ENCODE assay signal across 8 cellular contexts in the genomic region with DNA sequence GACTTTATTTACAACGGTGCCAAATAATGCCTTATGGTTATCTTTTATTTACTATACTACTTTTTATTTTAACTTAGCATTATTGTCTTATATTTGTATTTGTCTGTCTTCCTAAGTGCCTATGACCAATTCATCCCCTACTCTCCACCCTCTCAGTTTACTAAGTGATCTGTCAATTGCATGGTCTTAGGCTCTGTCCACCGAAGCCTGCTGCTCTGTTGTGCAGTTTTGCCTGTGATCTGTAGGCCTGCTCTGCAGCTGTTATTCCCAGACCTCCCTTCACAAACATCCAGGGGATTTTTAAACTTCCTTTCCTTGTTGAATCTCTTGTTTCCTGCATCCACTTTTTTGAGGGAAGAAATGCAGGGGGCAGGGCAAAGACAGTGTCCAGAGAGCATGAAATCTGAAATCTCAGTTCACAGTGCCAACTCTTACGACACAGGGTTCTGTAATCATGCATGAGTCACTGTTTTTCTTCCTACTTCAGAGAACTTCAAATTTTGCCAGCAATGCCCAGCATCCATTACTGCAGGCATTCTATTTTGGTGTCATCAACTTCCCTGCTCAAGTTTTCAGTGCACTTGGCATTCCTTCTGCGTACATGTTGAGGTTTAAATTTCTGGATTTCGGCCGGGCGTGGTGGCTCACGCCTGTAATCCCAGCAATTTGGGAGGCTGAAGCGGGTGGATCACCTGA. TPM values are rescaled to one million over a fixed set of nuclear protein-coding genes. Genes with fewer than 3 reads are reported as not detected.
DNase-seq lines count a peak whose midpoint lies in the region; ATAC-seq and TF ChIP-seq lines count a peak whose summit lies in the region.

No MANE protein-coding gene starts in this region.

- peaks cover 93% of the 10 kb centered on the region for H3K4me1 ChIP-seq in CD4-positive, alpha-beta memory T cell (ENCODE audit: insufficient read depth, low read length)
- H3K4me1 ChIP-seq in Panc1 (ENCODE audit: control insufficient read depth, insufficient read depth, low read length), result peaks cover 14% of the 10 kb centered on the region
- peaks cover 43 to 70% (median 58%) of the 10 kb centered on the region in 4 donors for H3K4me1 ChIP-seq in esophagus muscularis mucosa

- no peaks in the 10 kb centered on the region for H3K9me3 Mint-ChIP-seq in CD4-positive, alpha-beta memory T cell

- peaks cover 60 to 93% (median 76%) of the 10 kb centered on the region in 4 donors for H3K4me1 Mint-ChIP-seq in CD4-positive, alpha-beta memory T cell

- no peak overlapping the region for H3K4me3 ChIP-seq in CD4-positive, alpha-beta memory T cell (ENCODE audit: low read length in 2 of 2)
- H3K4me3 ChIP-seq in Panc1 (ENCODE audit: low read depth in 2 of 2, low read length in 2 of 2) (no peak overlapping the region), esophagus muscularis mucosa (no peak overlapping the region)

- H3K27me3 Mint-ChIP-seq in CD4-positive, alpha-beta memory T cell, result no peaks in the 10 kb centered on the region

- no peaks in the 10 kb centered on the region for H3K27me3 ChIP-seq in CD4-positive, alpha-beta memory T cell (ENCODE audit: insufficient read depth, low read length)
- no peaks in the 10 kb centered on the region for H3K27me3 ChIP-seq in Panc1 (ENCODE audit: control insufficient read depth, insufficient read depth, low read length)
- H3K27me3 ChIP-seq in esophagus muscularis mucosa, result no peaks in the 10 kb centered on the region

- no peaks in the 10 kb centered on the region for H3K9me3 ChIP-seq in CD4-positive, alpha-beta memory T cell (ENCODE audit: control insufficient read depth in 1 of 2, low read length in 2 of 2)
- H3K9me3 ChIP-seq in Panc1 (ENCODE audit: control insufficient read depth, insufficient read depth, low read depth, low read length) (no peaks in the 10 kb centered on the region), esophagus muscularis mucosa (no peaks in the 10 kb centered on the region)

- in situ Hi-C loops in Panc1 (cut with HindIII; ENCODE audit: low pct_unique_long_range_greater_than_20kb, low sequenced_read_pairs), result no loop called here

- H3K36me3 ChIP-seq in CD4-positive, alpha-beta memory T cell (ENCODE audit: insufficient read depth, low read length), result peaks cover 28% of the 10 kb centered on the region
- no peaks in the 10 kb centered on the region for H3K36me3 ChIP-seq in Panc1 (ENCODE audit: control insufficient read depth, insufficient read depth, low read length)
- H3K36me3 ChIP-seq in esophagus muscularis mucosa, result peaks cover 1 to 8% (median 6%) of the 10 kb centered on the region in 4 donors

- CTCF ChIA-PET in CD4-positive, alpha-beta memory T cell (lab: Charles Lee; ENCODE audit: partially characterized antibody), result no interaction called here
- CTCF ChIA-PET in Panc1 (lab: Charles Lee), result no interaction called here

- peak overlapping the region; percentile 43 to 91 (median 87) for H3K27ac Mint-ChIP-seq in CD4-positive, alpha-beta memory T cell

- no TSS peak for BruUV-seq in Panc1 (replicated peaks; lab: Mats Ljungman, UMichigan)

- H3K36me3 Mint-ChIP-seq in CD4-positive, alpha-beta memory T cell, result peaks cover 80 to 81% of the 10 kb centered on the region in 2 donors

- no peak for DNase-seq in CD4-positive, alpha-beta memory T cell
- DNase-seq in Panc1 (ENCODE audit: low read depth, low spot score) (peak; percentile 59), esophagus muscularis mucosa (ENCODE audit: extremely low spot score) (peak; percentile 95), omental fat pad (ENCODE audit: low spot score) (peak; percentile 38), SK-N-DZ (ENCODE audit: low spot score) (no peak), D341Med (ENCODE audit: low spot score) (no peak), NCI-H1436 (lab: John Stamatoyannopoulos, UW) (no peak)

- intact Hi-C loops in CD4-positive, alpha-beta memory T cell (cut with micrococcal nuclease), result no loop called here
- intact Hi-C loops in Panc1 (cut with micrococcal nuclease; ENCODE audit: unreplicated experiment) (no loop called here), esophagus muscularis mucosa (cut with DNase I) (no loop called here)

- H3K4me3 Mint-ChIP-seq in CD4-positive, alpha-beta memory T cell, result peak overlapping the region in 6 of 8 donors; percentile 9 to 67 (median 34)

- POLR2A ChIA-PET in CD4-positive, alpha-beta memory T cell (lab: Charles Lee; ENCODE audit: partially characterized antibody), result interaction anchor here (1.2 to 2.8 kb wide), 3 partner anchors 12 to 40 kb away, joined by 5 to 16 read pairs (median 8); partner anchors contain the start of gene SLFN5
- POLR2A ChIA-PET in Panc1 (lab: Charles Lee), result no interaction called here

- TF ChIP-seq CTCF in Panc1 (IDR thresholded peaks at IDR 0.05) (no peak), esophagus muscularis mucosa (IDR thresholded peaks at IDR 0.05) (no peak), omental fat pad (IDR thresholded peaks at IDR 0.05) (no peak)

- no peak for TF ChIP-seq POLR2A in esophagus muscularis mucosa (IDR thresholded peaks at IDR 0.05; ENCODE audit: low read depth)

- WGBS in esophagus muscularis mucosa, result 35% methylated on average over 9 of the region's 9 CpGs

- no peak overlapping the region for H3K27ac ChIP-seq in CD4-positive, alpha-beta memory T cell (ENCODE audit: low read depth, low read length)
- H3K27ac ChIP-seq in Panc1 (ENCODE audit: low read length), result no peak overlapping the region
- H3K27ac ChIP-seq in esophagus muscularis mucosa (replicated peaks in 1 of 4), result peak overlapping the region; percentile 74 to 85 (median 80)

- no peak for TF ChIP-seq EP300 in esophagus muscularis mucosa (IDR thresholded peaks at IDR 0.05)

- ATAC-seq in Panc1 (peak; percentile 81), omental fat pad (ENCODE audit: low FRiP score) (peak; percentile 89), GM18858 (IDR thresholded peaks at IDR 0.05; ENCODE audit: unreplicated experiment) (no peak)

RNA-seq across cellular contexts. Expression of gene SLFN5, which starts 11.4 kb away (rescaled TPM):
- total RNA-seq in CD4-positive, alpha-beta memory T cell, result 100 to 1,000 TPM; 182 to 188 TPM
- polyA plus RNA-seq in CD4-positive, alpha-beta memory T cell, result 100 to 1,000 TPM in 1 of 2 donors, 10 to 100 TPM in 1; 73.4 to 152 TPM
- total RNA-seq in Panc1 (2021; ENCODE audit: unreplicated experiment) (5.4 TPM), esophagus muscularis mucosa (10 to 100 TPM; 17.9 to 33.4 (median 26.9) TPM), omental fat pad (10 to 100 TPM; 18.9 to 53.0 (median 32.5) TPM)
- 2.4 TPM for polyA plus RNA-seq in Panc1 (2012; ENCODE audit: insufficient read length)
- polyA plus RNA-seq in SK-N-DZ (2014; cell fraction: cytosol; rRNA removed), result not detected in 2 replicates
- not detected in 2 replicates for polyA plus RNA-seq in SK-N-DZ (2014; cell fraction: nucleus; rRNA removed)

Comparison
In these comparisons a context has a peak if more than half of its experiments do, and no peak if none do; other contexts are left out.
1. DNase-seq: peak in Panc1 (single experiment), esophagus muscularis mucosa (single experiment) and omental fat pad (single experiment); none in CD4-positive, alpha-beta memory T cell (0 of 5), SK-N-DZ (single experiment), D341Med (single experiment) and NCI-H1436 (single experiment).
2. H3K27ac ChIP-seq: peak in esophagus muscularis mucosa (4 of 4); none in CD4-positive, alpha-beta memory T cell (single experiment) and Panc1 (single experiment).